ENCODE assay signal across 23 cellular contexts in the genomic region with DNA sequence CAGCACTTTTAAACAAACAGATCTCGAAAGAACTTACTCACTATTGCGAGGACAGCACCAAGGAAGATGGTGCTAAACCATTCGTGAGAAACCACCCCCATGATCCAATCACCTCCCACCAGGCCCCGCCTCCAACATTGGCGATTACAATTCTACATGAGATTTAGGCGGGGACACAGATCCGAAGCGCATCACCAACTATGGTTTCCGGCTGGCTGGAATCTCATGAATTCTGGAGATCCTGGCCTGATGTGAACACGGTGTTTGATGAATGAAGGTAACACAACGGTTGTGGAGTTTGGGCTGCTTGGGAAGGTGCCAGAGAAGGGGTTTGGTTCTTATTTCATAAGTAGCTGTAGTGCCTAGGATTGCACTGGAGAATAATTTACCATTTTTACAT.
A peak's percentile ranks its signal among the peaks of the same experiment; 100 is the strongest.
DNase-seq lines count a peak whose midpoint lies in the region; ATAC-seq and TF ChIP-seq lines count a peak whose summit lies in the region.
"Had no signal": no experiment of that assay in that cellular context is flagged by ENCODE, and none has a peak within 500 bp of the region (broad histone marks: within the 10 kb centered on the region; RNA-seq: fewer than 3 reads in every experiment).

No MANE protein-coding gene starts in this region.

- no peaks in the 10 kb centered on the region for H4K20me1 ChIP-seq in GM23338 (replicated peaks; ENCODE audit: insufficient read depth)
- H4K20me1 ChIP-seq: BLaER1 had no signal

- H3K27me3 ChIP-seq in GM23338 (ENCODE audit: insufficient read depth) = no peaks in the 10 kb centered on the region
- H3K27me3 ChIP-seq in endodermal cell (ENCODE audit: control insufficient read depth, insufficient read depth, low read length, poor library complexity, severe bottlenecking) = peaks cover 9% of the 10 kb centered on the region
- H3K27me3 ChIP-seq: BLaER1 had no signal

- no peak overlapping the region for H3K27ac Mint-ChIP-seq in GM23338
- no peak overlapping the region for H3K27ac Mint-ChIP-seq in endodermal cell
- no peak overlapping the region for H3K27ac Mint-ChIP-seq in osteocyte (ENCODE audit: unreplicated experiment)
- H3K27ac Mint-ChIP-seq: CD14-positive monocyte; CD4-positive, alpha-beta memory T cell; CD4-positive, CD25-positive, alpha-beta regulatory T cell had no signal

- H3K9me2 ChIP-seq in GM23338 (ENCODE audit: insufficient read depth) = 0 out of 2 replicates have a peak, but pooled peaks cover 7% of the 10 kb centered on the region

- H3K79me2 ChIP-seq in GM23338 (replicated peaks; ENCODE audit: insufficient read depth) = no peaks in the 10 kb centered on the region

- H3K4me3 ChIP-seq in GM23338 (no peak overlapping the region), endodermal cell (ENCODE audit: low read length) (no peak overlapping the region)
- H3K4me3 ChIP-seq: BLaER1, GM12878 had no signal

- no peaks in the 10 kb centered on the region for H3F3A ChIP-seq in GM23338 (replicated peaks; ENCODE audit: low read depth)

- H3K36me3 ChIP-seq in GM23338 (ENCODE audit: insufficient read depth) (no peaks in the 10 kb centered on the region), endodermal cell (ENCODE audit: control insufficient read depth, insufficient read depth, low read length) (no peaks in the 10 kb centered on the region)
- H3K36me3 ChIP-seq: BE2C, BLaER1 had no signal

- H3K36me3 Mint-ChIP-seq in GM23338 (ENCODE audit: low read depth) = no peaks in the 10 kb centered on the region
- no peaks in the 10 kb centered on the region for H3K36me3 Mint-ChIP-seq in endodermal cell (ENCODE audit: low read depth)
- H3K36me3 Mint-ChIP-seq in osteocyte (ENCODE audit: unreplicated experiment) = no peaks in the 10 kb centered on the region
- H3K36me3 Mint-ChIP-seq: CD14-positive monocyte; CD4-positive, alpha-beta memory T cell; CD4-positive, CD25-positive, alpha-beta regulatory T cell; CD8-positive, alpha-beta memory T cell had no signal

- H3K27ac ChIP-seq in GM23338 (ENCODE audit: low read depth) = no peak overlapping the region
- no peak overlapping the region for H3K27ac ChIP-seq in endodermal cell (ENCODE audit: low read depth, low read length)
- H3K27ac ChIP-seq: BLaER1 had no signal

- H3K27me3 Mint-ChIP-seq in GM23338 (ENCODE audit: insufficient read depth, low read depth, poor library complexity) (no peaks in the 10 kb centered on the region), endodermal cell (ENCODE audit: insufficient read depth) (peaks cover 38% of the 10 kb centered on the region), osteocyte (ENCODE audit: unreplicated experiment) (peaks cover 13% of the 10 kb centered on the region)

- H3K4me1 ChIP-seq in GM23338 (ENCODE audit: insufficient read depth) = no peaks in the 10 kb centered on the region
- H3K4me1 ChIP-seq in endodermal cell (ENCODE audit: control insufficient read depth, insufficient read depth, low read length) = no peaks in the 10 kb centered on the region
- H3K4me1 ChIP-seq: BE2C had no signal

- TF ChIP-seq CTCF in GM23338 (conservative IDR thresholded peaks at IDR 0.05; ENCODE audit: low read depth in 2 of 2) (no peak), endodermal cell (conservative IDR thresholded peaks at IDR 0.05) (no peak), osteocyte (IDR thresholded peaks at IDR 0.05) (no peak)

- H3K9me3 Mint-ChIP-seq in GM23338 (no peaks in the 10 kb centered on the region), endodermal cell (no peaks in the 10 kb centered on the region), osteocyte (ENCODE audit: unreplicated experiment) (no peaks in the 10 kb centered on the region)
- H3K9me3 Mint-ChIP-seq: CD14-positive monocyte had no signal

- H3K4me3 Mint-ChIP-seq in GM23338 = no peak overlapping the region
- H3K4me3 Mint-ChIP-seq in endodermal cell = no peak overlapping the region
- no peak overlapping the region for H3K4me3 Mint-ChIP-seq in osteocyte (ENCODE audit: unreplicated experiment)
- H3K4me3 Mint-ChIP-seq: CD14-positive monocyte; CD4-positive, alpha-beta memory T cell; CD4-positive, CD25-positive, alpha-beta regulatory T cell; CD8-positive, alpha-beta memory T cell had no signal

- ATAC-seq in GM23338 (no peak), GM19351 (IDR thresholded peaks at IDR 0.05; ENCODE audit: unreplicated experiment) (no peak)
- ATAC-seq: GM12878 had no signal

- no peak overlapping the region for H3K4me2 ChIP-seq in GM23338
- H3K4me2 ChIP-seq: BLaER1 had no signal

- H3K4me1 Mint-ChIP-seq in GM23338 (peaks cover 13% of the 10 kb centered on the region), endodermal cell (no peaks in the 10 kb centered on the region), osteocyte (ENCODE audit: unreplicated experiment) (peaks cover 3% of the 10 kb centered on the region)
- H3K4me1 Mint-ChIP-seq: CD14-positive monocyte; CD4-positive, alpha-beta memory T cell; CD4-positive, CD25-positive, alpha-beta regulatory T cell; CD8-positive, alpha-beta memory T cell had no signal

- H3K9ac ChIP-seq in endodermal cell (ENCODE audit: extremely low read depth, low read length, poor library complexity, severe bottlenecking) = no peak overlapping the region
- H3K9ac ChIP-seq: BLaER1 had no signal

- WGBS in endodermal cell (ENCODE audit: insufficient coverage in 1 of 2, insufficient read length in 1 of 2), 2 experiments = 91 to 100% methylated on average over 8 to 11 of the region's 11 CpGs

- DNase-seq in GM23338 (ENCODE audit: low spot score) = no peak
- DNase-seq in endodermal cell = peak; percentile 29
- DNase-seq in osteocyte (ENCODE audit: extremely low spot score, unreplicated experiment) = peak; percentile 63
- DNase-seq in SHP77 treated with DMSO at 0.1 percent for 48 hours (lab: John Stamatoyannopoulos, UW) = no peak
- DNase-seq: 8988T; ACHN; BE2C; C1 segment of cervical spinal cord; CD4-positive, alpha-beta memory T cell; CD4-positive, CD25-positive, alpha-beta regulatory T cell; CD8-positive, alpha-beta memory T cell; COR-L47; DMS 273 treated with DMSO at 0.1 percent for 48 hours; DMS153; DMS53; DMS79; DND-41; EL; GDM1 had no signal

- H3K9me3 ChIP-seq in endodermal cell (ENCODE audit: control insufficient read depth, low read length) = no peaks in the 10 kb centered on the region
- H3K9me3 ChIP-seq: BE2C, BLaER1 had no signal

- H2AFZ ChIP-seq in GM23338 = 0 out of 2 replicates have a peak overlapping the region, but pooled peaks have one; percentile 23

TF ChIP-seq in GM23338, 12 proteins besides CTCF, POLR2A, EP300 and RAD21 (continues in another document):
- TF ChIP-seq EZH2phosphoT487 (IDR thresholded peaks at IDR 0.05; ENCODE audit: unreplicated experiment) = no peak
- TF ChIP-seq EZH2 (IDR thresholded peaks at IDR 0.05; ENCODE audit: low read depth, unreplicated experiment) = no peak
- TF ChIP-seq, protein P1, sequence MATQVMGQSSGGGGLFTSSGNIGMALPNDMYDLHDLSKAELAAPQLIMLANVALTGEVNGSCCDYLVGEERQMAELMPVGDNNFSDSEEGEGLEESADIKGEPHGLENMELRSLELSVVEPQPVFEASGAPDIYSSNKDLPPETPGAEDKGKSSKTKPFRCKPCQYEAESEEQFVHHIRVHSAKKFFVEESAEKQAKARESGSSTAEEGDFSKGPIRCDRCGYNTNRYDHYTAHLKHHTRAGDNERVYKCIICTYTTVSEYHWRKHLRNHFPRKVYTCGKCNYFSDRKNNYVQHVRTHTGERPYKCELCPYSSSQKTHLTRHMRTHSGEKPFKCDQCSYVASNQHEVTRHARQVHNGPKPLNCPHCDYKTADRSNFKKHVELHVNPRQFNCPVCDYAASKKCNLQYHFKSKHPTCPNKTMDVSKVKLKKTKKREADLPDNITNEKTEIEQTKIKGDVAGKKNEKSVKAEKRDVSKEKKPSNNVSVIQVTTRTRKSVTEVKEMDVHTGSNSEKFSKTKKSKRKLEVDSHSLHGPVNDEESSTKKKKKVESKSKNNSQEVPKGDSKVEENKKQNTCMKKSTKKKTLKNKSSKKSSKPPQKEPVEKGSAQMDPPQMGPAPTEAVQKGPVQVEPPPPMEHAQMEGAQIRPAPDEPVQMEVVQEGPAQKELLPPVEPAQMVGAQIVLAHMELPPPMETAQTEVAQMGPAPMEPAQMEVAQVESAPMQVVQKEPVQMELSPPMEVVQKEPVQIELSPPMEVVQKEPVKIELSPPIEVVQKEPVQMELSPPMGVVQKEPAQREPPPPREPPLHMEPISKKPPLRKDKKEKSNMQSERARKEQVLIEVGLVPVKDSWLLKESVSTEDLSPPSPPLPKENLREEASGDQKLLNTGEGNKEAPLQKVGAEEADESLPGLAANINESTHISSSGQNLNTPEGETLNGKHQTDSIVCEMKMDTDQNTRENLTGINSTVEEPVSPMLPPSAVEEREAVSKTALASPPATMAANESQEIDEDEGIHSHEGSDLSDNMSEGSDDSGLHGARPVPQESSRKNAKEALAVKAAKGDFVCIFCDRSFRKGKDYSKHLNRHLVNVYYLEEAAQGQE (IDR thresholded peaks at IDR 0.05; ENCODE audit: unreplicated experiment) = no peak
- TF ChIP-seq ZNF114 (CRISPR knock-in tag; IDR thresholded peaks at IDR 0.05) = no peak

Comparison
In these comparisons a context has a peak if more than half of its experiments do, and no peak if none do; other contexts are left out.
1. DNase-seq: peak in endodermal cell (single experiment) and osteocyte (single experiment); none in GM23338 (single experiment) and SHP77 treated with DMSO at 0.1 percent for 48 hours (single experiment).